Comparison of ENCODE assay signal across 21 cellular contexts in the genomic region with DNA sequence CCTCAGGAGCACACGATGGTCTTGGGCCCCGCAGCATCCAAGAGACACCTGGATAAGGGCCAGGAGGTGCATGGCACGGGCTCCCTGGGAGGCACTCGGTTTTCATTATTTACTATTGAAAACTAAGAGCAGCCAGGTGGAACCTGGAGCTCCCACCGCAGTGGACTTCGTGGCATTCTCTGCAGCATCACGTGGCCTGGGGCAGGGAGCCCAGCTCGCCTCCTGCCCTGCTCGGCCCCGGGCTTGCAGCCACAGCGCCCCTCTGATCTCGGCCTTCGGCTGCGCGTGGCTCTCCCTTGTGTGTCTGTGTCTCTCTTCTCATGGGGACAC.
"Had no signal": no experiment of that assay in that cellular context is flagged by ENCODE, and none has a peak within 500 bp of the region (broad histone marks: within the 10 kb centered on the region; RNA-seq: fewer than 3 reads in every experiment).

No MANE protein-coding gene starts in this region.

- H3K4me3 Mint-ChIP-seq: activated B cell treated with CpG ODN at 0.5 μM for 24 hours; activated CD4-positive, alpha-beta T cell treated with anti-CD3 and anti-CD28 coated beads for 36 hours; activated naive CD8-positive, alpha-beta T cell; activated T-cell treated with anti-CD3 and anti-CD28 coated beads, Interleukin-2, amount 50 U/mL, for 24 hours; activated T-helper 17 cell treated with anti-CD3 and anti-CD28 coated beads, Interleukin-2, amount 50 U/mL, for 72 hours; naive thymus-derived CD4-positive, alpha-beta T cell; neural crest cell; stimulated activated naive CD8-positive, alpha-beta T cell treated with anti-CD3 and anti-CD28 coated beads, Interleukin-15, amount 100 ng/mL, for 72 hours; T-helper 1 cell treated with Interleukin-12 subunit alpha and Interleukin-12 subunit beta and Interleukin-4 antibody, amounts not matched to agents 30 μg/mL and 1 μg/mL, for 36 hours had no signal

- H3K36me3 ChIP-seq: adrenal gland, tibial artery had no signal

- H3K36me3 Mint-ChIP-seq: activated naive CD8-positive, alpha-beta T cell; naive thymus-derived CD4-positive, alpha-beta T cell had no signal

- ATAC-seq: activated CD4-positive, alpha-beta T cell treated with anti-CD3 and anti-CD28 coated beads for 36 hours; activated T-helper 17 cell treated with anti-CD3 and anti-CD28 coated beads, Interleukin-2, amount 50 U/mL, for 72 hours; naive thymus-derived CD4-positive, alpha-beta T cell; stimulated activated naive CD8-positive, alpha-beta T cell treated with anti-CD3 and anti-CD28 coated beads, Interleukin-15, amount 100 ng/mL, for 72 hours had no signal

- H3K27me3 Mint-ChIP-seq: activated CD4-positive, alpha-beta T cell treated with anti-CD3 and anti-CD28 coated beads for 36 hours; activated naive CD8-positive, alpha-beta T cell; activated T-cell treated with anti-CD3 and anti-CD28 coated beads, Interleukin-2, amount 50 U/mL, for 24 hours had no signal

- DNase-seq: activated B cell treated with CpG ODN at 0.5 μM for 24 hours; activated CD4-positive, alpha-beta T cell treated with anti-CD3 and anti-CD28 coated beads for 36 hours; activated CD4-positive, alpha-beta T cell treated with anti-CD3 and anti-CD28 coated beads, Interleukin-2, amount 50 U/mL, for 4 hours; activated CD8-positive, alpha-beta memory T cell treated with anti-CD3 and anti-CD28 coated beads for 24 hours; activated CD8-positive, alpha-beta memory T cell treated with anti-CD3 and anti-CD28 coated beads, Interleukin-2, amount 50 U/mL, for 4 hours; activated naive CD4-positive, alpha-beta T cell; activated T-cell treated with anti-CD3 and anti-CD28 coated beads, Interleukin-2, amount 50 U/mL, for 24 hours; cerebellar nuclear complex; mesenchymal stem cell; naive thymus-derived CD4-positive, alpha-beta T cell; retina; stimulated activated CD4-positive, alpha-beta T cell treated with anti-CD3 and anti-CD28 coated beads, Interleukin-12 subunit alpha, Interleukin-12 subunit beta, amount 100 ng/mL, for 4 hours; stimulated activated CD4-positive, alpha-beta T cell treated with anti-CD3 and anti-CD28 coated beads, Interleukin-4, amount 100 ng/mL, for 4 hours; stimulated activated naive CD8-positive, alpha-beta T cell treated with anti-CD3 and anti-CD28 coated beads, Interleukin-15, amount 100 ng/mL, for 72 hours; T1000 had no signal

- H3K9me3 ChIP-seq: adrenal gland, tibial artery had no signal

- H3K27ac ChIP-seq: adrenal gland, tibial artery had no signal

- H3K27me3 ChIP-seq: adrenal gland had no signal

- H3K27ac Mint-ChIP-seq: activated B cell treated with CpG ODN at 0.5 μM for 24 hours; activated CD4-positive, alpha-beta T cell treated with anti-CD3 and anti-CD28 coated beads for 36 hours; activated naive CD8-positive, alpha-beta T cell; activated T-cell treated with anti-CD3 and anti-CD28 coated beads, Interleukin-2, amount 50 U/mL, for 24 hours; activated T-helper 17 cell treated with anti-CD3 and anti-CD28 coated beads, Interleukin-2, amount 50 U/mL, for 72 hours; naive thymus-derived CD4-positive, alpha-beta T cell; T-helper 1 cell treated with Interleukin-12 subunit alpha and Interleukin-12 subunit beta and Interleukin-4 antibody, amounts not matched to agents 30 μg/mL and 1 μg/mL, for 36 hours had no signal

- H3K9me3 Mint-ChIP-seq: activated B cell treated with CpG ODN at 0.5 μM for 24 hours; activated T-cell treated with anti-CD3 and anti-CD28 coated beads, Interleukin-2, amount 50 U/mL, for 24 hours; activated T-helper 17 cell treated with anti-CD3 and anti-CD28 coated beads, Interleukin-2, amount 50 U/mL, for 72 hours; naive thymus-derived CD4-positive, alpha-beta T cell; neural crest cell; stimulated activated naive CD8-positive, alpha-beta T cell treated with anti-CD3 and anti-CD28 coated beads, Interleukin-15, amount 100 ng/mL, for 72 hours; T-helper 1 cell treated with Interleukin-12 subunit alpha and Interleukin-12 subunit beta and Interleukin-4 antibody, amounts not matched to agents 30 μg/mL and 1 μg/mL, for 36 hours had no signal

- H3K4me3 ChIP-seq: adrenal gland, tibial artery had no signal

- H3K4me1 ChIP-seq: adrenal gland had no signal
